In genomic region chr7:82445226-82445625, GRCh38 we compare ENCODE assay signal across 2 cellular contexts.
TF ChIP-seq lines count a peak whose summit lies in the region.

No MANE protein-coding gene starts in this region.

TF ChIP-seq in H1, 55 proteins besides CTCF, POLR2A, EP300 and RAD21:
- TF ChIP-seq POLR2AphosphoS5 (IDR thresholded peaks at IDR 0.05; ENCODE audit: low read depth, low read length) = no peak
- peak; percentile 42 for TF ChIP-seq NANOG (IDR thresholded peaks at IDR 0.05; ENCODE audit: insufficient read depth, low read depth, low read length, poor library complexity, severe bottlenecking)
TF ChIP-seq in H1: peak in this region for 1.

TF ChIP-seq in HepG2, 621 proteins besides CTCF, POLR2A, EP300 and RAD21:
- no peak for TF ChIP-seq KDM6A (CRISPR knock-in tag; IDR thresholded peaks at IDR 0.05; ENCODE audit: low read depth)
